ENCODE assay signal across 31 cellular contexts in the genomic region with DNA sequence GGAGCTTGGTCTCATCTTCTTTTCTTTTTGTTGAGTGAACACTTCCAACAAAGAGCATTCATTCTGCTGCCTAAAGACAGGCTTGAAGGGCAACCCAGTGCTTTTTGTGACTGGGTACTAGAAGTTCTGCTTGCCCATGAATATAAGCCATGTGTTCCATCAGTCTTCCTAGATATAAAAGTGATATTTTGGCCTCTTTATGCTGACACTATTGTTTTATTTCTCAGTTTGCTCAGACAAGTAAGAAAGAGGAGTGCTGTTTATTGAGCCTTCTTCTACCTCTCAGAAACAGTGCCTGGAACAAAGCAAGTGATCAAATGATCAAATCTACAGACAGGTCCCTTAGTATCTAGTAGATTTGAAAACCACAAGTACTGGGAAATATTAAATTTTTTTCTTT.
"Had no signal": no experiment of that assay in that cellular context is flagged by ENCODE, and none has a peak within 500 bp of the region (broad histone marks: within the 10 kb centered on the region; RNA-seq: fewer than 3 reads in every experiment).

No MANE protein-coding gene starts in this region.

- H3K36me3 ChIP-seq: neutrophil, pancreas, suprapubic skin, tibial artery, transverse colon, upper lobe of right lung, uterus had no signal

- H3K27ac Mint-ChIP-seq: naive thymus-derived CD4-positive, alpha-beta T cell; natural killer cell; nephron; progenitor cell of endocrine pancreas; stimulated activated memory B cell treated with anti-CD40 and anti-IgM and Interleukin-4, amounts not matched to agents 10 μg/mL and 1 μg/mL and 100 μg/mL, for 72 hours; stimulated activated naive CD8-positive, alpha-beta T cell treated with anti-CD3 and anti-CD28 coated beads, Interleukin-15, amount 100 ng/mL, for 72 hours; type B pancreatic cell had no signal

- H3K4me3 Mint-ChIP-seq: natural killer cell; stimulated activated memory B cell treated with anti-CD40 and anti-IgM and Interleukin-4, amounts not matched to agents 10 μg/mL and 1 μg/mL and 100 μg/mL, for 72 hours; stimulated activated naive CD8-positive, alpha-beta T cell treated with anti-CD3 and anti-CD28 coated beads, Interleukin-15, amount 100 ng/mL, for 72 hours; type B pancreatic cell had no signal

- DNase-seq: naive thymus-derived CD4-positive, alpha-beta T cell; natural killer cell; nucleus accumbens; pancreas; posterior cingulate gyrus; psoas muscle; right cardiac atrium; spleen; stimulated activated CD4-positive, alpha-beta T cell treated with anti-CD3 and anti-CD28 coated beads, Interleukin-12 subunit alpha, Interleukin-12 subunit beta, amount 100 ng/mL, for 4 hours; stimulated activated CD4-positive, alpha-beta T cell treated with anti-CD3 and anti-CD28 coated beads, Interleukin-1b, Interleukin-23, amount 100 ng/mL, for 48 hours; stimulated activated CD4-positive, alpha-beta T cell treated with anti-CD3 and anti-CD28 coated beads, Interleukin-4, amount 100 ng/mL, for 1 hour; stimulated activated CD4-positive, alpha-beta T cell treated with anti-CD3 and anti-CD28 coated beads, Interleukin-4, amount 100 ng/mL, for 4 hours; stimulated activated CD8-positive, alpha-beta memory T cell treated with anti-CD3 and anti-CD28 coated beads, Interleukin-4, amount 100 ng/mL, for 48 hours; stimulated activated naive CD4-positive, alpha-beta T cell; stimulated activated naive CD8-positive, alpha-beta T cell treated with anti-CD3 and anti-CD28 coated beads, Interleukin-15, amount 100 ng/mL, for 72 hours; stimulated activated naive CD8-positive, alpha-beta T cell treated with anti-CD3 and anti-CD28 coated beads, Interleukin-15, Interleukin-2, amounts not matched to agents 100 U/mL and 50 U/mL, for 24 hours; substantia nigra; testis; tibial artery; transverse colon; upper lobe of right lung; uterus had no signal

- H3K4me2 ChIP-seq: smooth muscle cell had no signal

- H3K9me3 ChIP-seq: neutrophil, pancreas, psoas muscle, spleen, suprapubic skin, testis, tibial artery, transverse colon, upper lobe of right lung, uterus had no signal

- ATAC-seq: naive thymus-derived CD4-positive, alpha-beta T cell; natural killer cell; pancreas; psoas muscle; right cardiac atrium; sciatic nerve; stimulated activated memory B cell treated with anti-CD40 and anti-IgM and Interleukin-4, amounts not matched to agents 10 μg/mL and 1 μg/mL and 100 μg/mL, for 72 hours; stimulated activated naive CD8-positive, alpha-beta T cell treated with anti-CD3 and anti-CD28 coated beads, Interleukin-15, amount 100 ng/mL, for 72 hours; stimulated activated naive CD8-positive, alpha-beta T cell treated with anti-CD3 and anti-CD28 coated beads, Interleukin-15, Interleukin-2, amounts not matched to agents 100 U/mL and 50 U/mL, for 24 hours; upper lobe of right lung had no signal

- H3K4me3 ChIP-seq: pancreas, psoas muscle, skin epidermis, smooth muscle cell, spleen, suprapubic skin, testis, tibial artery, transverse colon, upper lobe of right lung, uterus had no signal

- H3K36me3 Mint-ChIP-seq: natural killer cell; stimulated activated memory B cell treated with anti-CD40 and anti-IgM and Interleukin-4, amounts not matched to agents 10 μg/mL and 1 μg/mL and 100 μg/mL, for 72 hours; type B pancreatic cell had no signal

- H3K9me3 Mint-ChIP-seq: natural killer cell; nephron; stimulated activated memory B cell treated with anti-CD40 and anti-IgM and Interleukin-4, amounts not matched to agents 10 μg/mL and 1 μg/mL and 100 μg/mL, for 72 hours; stimulated activated naive CD8-positive, alpha-beta T cell treated with anti-CD3 and anti-CD28 coated beads, Interleukin-15, amount 100 ng/mL, for 72 hours; type B pancreatic cell had no signal

- H3K27me3 Mint-ChIP-seq: stimulated activated memory B cell treated with anti-CD40 and anti-IgM and Interleukin-4, amounts not matched to agents 10 μg/mL and 1 μg/mL and 100 μg/mL, for 72 hours had no signal

- H3K27ac ChIP-seq: neutrophil, pancreas, psoas muscle, skin epidermis, spleen, suprapubic skin, testis, tibial artery, transverse colon, upper lobe of right lung, uterus had no signal

- H3K27me3 ChIP-seq: pancreas, suprapubic skin, testis, tibial artery, transverse colon, upper lobe of right lung, uterus had no signal
